Comparison of ENCODE assay signal across 8 cellular contexts in genomic region chr5:179795863-179796833, GRCh38. TPM values are rescaled to one million over a fixed set of nuclear protein-coding genes. Genes with fewer than 3 reads are reported as not detected.
DNase-seq lines count a peak whose midpoint lies in the region; ATAC-seq, FAIRE-seq and TF ChIP-seq lines count a peak whose summit lies in the region.

No MANE protein-coding gene starts in this region.

- H3K4me1 Mint-ChIP-seq in stimulated activated naive CD8-positive, alpha-beta T cell treated with anti-CD3 and anti-CD28 coated beads, Interleukin-15, Interleukin-2, amounts not matched to agents 100 ng/mL and 50 ng/mL, for 24 hours (ENCODE audit: low read depth), result peaks cover 26% of the 10 kb centered on the region

- no peak for FAIRE-seq in D721Med (lab: Jason Lieb, UNC)

- H3K36me3 Mint-ChIP-seq in stimulated activated naive CD8-positive, alpha-beta T cell treated with anti-CD3 and anti-CD28 coated beads, Interleukin-15, Interleukin-2, amounts not matched to agents 100 ng/mL and 50 ng/mL, for 24 hours (ENCODE audit: low read depth), result peaks cover 18% of the 10 kb centered on the region

- no peaks in the 10 kb centered on the region for H3K9me3 ChIP-seq in mononuclear cell (ENCODE audit: low read depth, low read length)

- H3K4me3 ChIP-seq in epithelial cell of proximal tubule (ENCODE audit: low read depth, low read length) (peak overlapping the region; percentile 61), mononuclear cell (ENCODE audit: low read length) (peak overlapping the region; percentile 38)

- H3K27me3 Mint-ChIP-seq in stimulated activated naive CD8-positive, alpha-beta T cell treated with anti-CD3 and anti-CD28 coated beads, Interleukin-15, Interleukin-2, amounts not matched to agents 100 ng/mL and 50 ng/mL, for 24 hours, result no peaks in the 10 kb centered on the region

- peaks cover 48% of the 10 kb centered on the region for H3K4me1 ChIP-seq in mononuclear cell (ENCODE audit: insufficient read depth, low read length)

- H3K27me3 ChIP-seq in mononuclear cell (ENCODE audit: insufficient read depth, low read length), result no peaks in the 10 kb centered on the region

- H3K9me3 Mint-ChIP-seq in stimulated activated naive CD8-positive, alpha-beta T cell treated with anti-CD3 and anti-CD28 coated beads, Interleukin-15, Interleukin-2, amounts not matched to agents 100 ng/mL and 50 ng/mL, for 24 hours, result no peaks in the 10 kb centered on the region

- no peak overlapping the region for H3K27ac Mint-ChIP-seq in stimulated activated naive CD8-positive, alpha-beta T cell treated with anti-CD3 and anti-CD28 coated beads, Interleukin-15, Interleukin-2, amounts not matched to agents 100 ng/mL and 50 ng/mL, for 24 hours

- peak overlapping the region; percentile 55 for H3K4me3 Mint-ChIP-seq in stimulated activated naive CD8-positive, alpha-beta T cell treated with anti-CD3 and anti-CD28 coated beads, Interleukin-15, Interleukin-2, amounts not matched to agents 100 ng/mL and 50 ng/mL, for 24 hours

- TF ChIP-seq CTCF in D721Med (IDR thresholded peaks at IDR 0.05; ENCODE audit: insufficient read depth, missing control alignments) (peak; percentile 71), epithelial cell of proximal tubule (conservative IDR thresholded peaks at IDR 0.05; ENCODE audit: low read depth, low read length) (peak; percentile 58)

- DNase-seq in D721Med (ENCODE audit: insufficient read length, low spot score) (no peak), NOMO-1 (lab: John Stamatoyannopoulos, UW; ENCODE audit: unreplicated experiment in 2 of 2) (peak; percentile 81 to 89), activated T-cell treated with anti-CD3 and anti-CD28 coated beads for 4 hours (peak; percentile 58), epithelial cell of proximal tubule (ENCODE audit: low read depth) (no peak)

- ATAC-seq in GM19395 (IDR thresholded peaks at IDR 0.05; ENCODE audit: unreplicated experiment) (peak; percentile 72), HG03457 (IDR thresholded peaks at IDR 0.05; ENCODE audit: unreplicated experiment) (peak; percentile 59)

RNA-seq across cellular contexts. Expression of gene LTC4S, which starts 2.4 kb away (rescaled TPM):
- total RNA-seq in epithelial cell of proximal tubule (0.94 and 9.1 TPM in 2 replicates), mononuclear cell (2.5 TPM)

RNA-seq across cellular contexts. Expression of gene MGAT4B, which starts 10.5 kb away (rescaled TPM):
- total RNA-seq in epithelial cell of proximal tubule (232 and 278 TPM in 2 replicates), mononuclear cell (56.0 TPM)

RNA-seq across cellular contexts. Expression of gene SQSTM1, which starts 24.6 kb away (rescaled TPM):
- total RNA-seq in epithelial cell of proximal tubule (233 and 275 TPM in 2 replicates), mononuclear cell (229 TPM)

Comparison
In these comparisons a context has a peak if more than half of its experiments do, and no peak if none do; other contexts are left out.
1. DNase-seq: peak in NOMO-1 (2 of 2) and activated T-cell treated with anti-CD3 and anti-CD28 coated beads for 4 hours (single experiment); none in D721Med (single experiment) and epithelial cell of proximal tubule (single experiment).